Comparison of ENCODE assay signal across 12 cellular contexts in genomic region chr6:18405477-18406293, GRCh38. TPM values are rescaled to one million over a fixed set of nuclear protein-coding genes. Genes with fewer than 3 reads are reported as not detected.
A peak's percentile ranks its signal among the peaks of the same experiment; 100 is the strongest.
DNase-seq lines count a peak whose midpoint lies in the region; ATAC-seq and TF ChIP-seq lines count a peak whose summit lies in the region.
"Had no signal": no experiment of that assay in that cellular context is flagged by ENCODE, and none has a peak within 500 bp of the region (broad histone marks: within the 10 kb centered on the region; RNA-seq: fewer than 3 reads in every experiment).

No MANE protein-coding gene starts in this region.

- H3K27me3 ChIP-seq in MG63: no peaks in the 10 kb centered on the region
- H3K27me3 ChIP-seq: ovary had no signal

- no peak overlapping the region for H3K4me3 Mint-ChIP-seq in dendritic cell treated with granulocyte-macrophage colony-stimulating factor and Interleukin-4, amounts not matched to agents 40 ng/mL and 50 ng/mL, for 4 days
- H3K4me3 Mint-ChIP-seq: T-cell had no signal

- H3K4me3 ChIP-seq in MG63: no peak overlapping the region
- H3K4me3 ChIP-seq: ovary had no signal

- DNase-seq in MG63 (peak; percentile 69), non-pigmented ciliary epithelial cell (ENCODE audit: low read depth) (peak; percentile 91), OCI-M1 (lab: John Stamatoyannopoulos, UW) (no peak), midbrain (lab: John Stamatoyannopoulos, UW) (no peak)
- DNase-seq in stimulated activated CD4-positive, alpha-beta T cell treated with anti-CD3 and anti-CD28 coated beads, Interleukin-4, amount 100 ng/mL, for 4 hours: no peak
- DNase-seq: activated naive CD4-positive, alpha-beta T cell treated with anti-CD3 and anti-CD28 coated beads, Interleukin-2, amount 50 U/mL, for 16 hours; NCI-H1694 treated with DMSO at 0.1 percent for 48 hours; ovary; T-cell had no signal

- intact Hi-C loops in dendritic cell treated with granulocyte-macrophage colony-stimulating factor and Interleukin-4, amounts not matched to agents 40 ng/mL and 50 ng/mL, for 4 days (cut with micrococcal nuclease): no loop called here

- peaks cover 68% of the 10 kb centered on the region for H3K4me1 Mint-ChIP-seq in dendritic cell treated with granulocyte-macrophage colony-stimulating factor and Interleukin-4, amounts not matched to agents 40 ng/mL and 50 ng/mL, for 4 days (ENCODE audit: low read depth)

- H3K27ac Mint-ChIP-seq in dendritic cell treated with granulocyte-macrophage colony-stimulating factor and Interleukin-4, amounts not matched to agents 40 ng/mL and 50 ng/mL, for 4 days: peak overlapping the region; percentile 2
- H3K27ac Mint-ChIP-seq: T-cell had no signal

- H3K9me3 Mint-ChIP-seq in dendritic cell treated with granulocyte-macrophage colony-stimulating factor and Interleukin-4, amounts not matched to agents 40 ng/mL and 50 ng/mL, for 4 days: peaks cover 14% of the 10 kb centered on the region
- H3K9me3 Mint-ChIP-seq: T-cell had no signal

- no peaks in the 10 kb centered on the region for H3K9me3 ChIP-seq in MG63
- H3K9me3 ChIP-seq: ovary had no signal

- ATAC-seq in GM18511 (IDR thresholded peaks at IDR 0.05; ENCODE audit: unreplicated experiment): no peak
- ATAC-seq: T-cell had no signal

- no peak for TF ChIP-seq CTCF in C4-2B (conservative IDR thresholded peaks at IDR 0.05)

- peaks cover 94% of the 10 kb centered on the region for H3K36me3 Mint-ChIP-seq in dendritic cell treated with granulocyte-macrophage colony-stimulating factor and Interleukin-4, amounts not matched to agents 40 ng/mL and 50 ng/mL, for 4 days (ENCODE audit: low read depth)

- H3K27me3 Mint-ChIP-seq in dendritic cell treated with granulocyte-macrophage colony-stimulating factor and Interleukin-4, amounts not matched to agents 40 ng/mL and 50 ng/mL, for 4 days: no peaks in the 10 kb centered on the region
- H3K27me3 Mint-ChIP-seq: T-cell had no signal

- peaks cover 3% of the 10 kb centered on the region for H3K36me3 ChIP-seq in MG63
- H3K36me3 ChIP-seq: ovary had no signal

- H3K27ac ChIP-seq in C4-2B: peak overlapping the region; percentile 18; the same call in 1 of the 2 replicates
- H3K27ac ChIP-seq: ovary had no signal

RNA-seq across cellular contexts. Expression of gene RNF144B, which starts 18.5 kb away (rescaled TPM):
- 1.9 and 4.3 TPM in 2 replicates for total RNA-seq in MG63 (2014; rRNA removed; shearing (Covaris generic); ENCODE audit: low replicate concordance)

Comparison
In these comparisons a context has a peak if more than half of its experiments do, and no peak if none do; other contexts are left out.
1. DNase-seq: peak in MG63 (single experiment) and non-pigmented ciliary epithelial cell (single experiment); none in OCI-M1 (single experiment), stimulated activated CD4-positive, alpha-beta T cell treated with anti-CD3 and anti-CD28 coated beads, Interleukin-4, amount 100 ng/mL, for 4 hours (0 of 2) and midbrain (single experiment).